1 cellular context compared by ENCODE assay signal in genomic region chr1:6802454-6802853, GRCh38.
TF ChIP-seq lines count a peak whose summit lies in the region.

No MANE protein-coding gene starts in this region.

TF ChIP-seq in IMR-90, 13 proteins besides CTCF, POLR2A, EP300 and RAD21 (continued from another document):
- TF ChIP-seq RCOR1 (IDR thresholded peaks at IDR 0.05; ENCODE audit: insufficient replicate concordance, low read length) (no peak), CHD1 (IDR thresholded peaks at IDR 0.05; ENCODE audit: low read depth, low read length) (no peak), RFX5 (IDR thresholded peaks at IDR 0.05; ENCODE audit: low read depth, low read length) (no peak), CEBPB (IDR thresholded peaks at IDR 0.05; ENCODE audit: low read depth, low read length) (no peak), SMC3 (IDR thresholded peaks at IDR 0.05; ENCODE audit: low read depth, low read length) (no peak), MXI1 (IDR thresholded peaks at IDR 0.05; ENCODE audit: borderline replicate concordance, low read depth, low read length) (no peak), USF2 (IDR thresholded peaks at IDR 0.05; ENCODE audit: low read depth, low read length) (no peak), ELK1 (IDR thresholded peaks at IDR 0.05; ENCODE audit: borderline replicate concordance, low read depth, low read length) (no peak), FOS (IDR thresholded peaks at IDR 0.05; ENCODE audit: low read depth, low read length) (no peak), MAZ (IDR thresholded peaks at IDR 0.05; ENCODE audit: borderline replicate concordance, low read depth, low read length) (no peak), NFE2L2 (IDR thresholded peaks at IDR 0.05; ENCODE audit: low read depth, low read length) (no peak)
